18 cellular contexts compared by ENCODE assay signal in genomic region chr11:130817608-130817944, GRCh38.
DNase-seq lines count a peak whose midpoint lies in the region; ATAC-seq and TF ChIP-seq lines count a peak whose summit lies in the region.
"Had no signal": no experiment of that assay in that cellular context is flagged by ENCODE, and none has a peak within 500 bp of the region (broad histone marks: within the 10 kb centered on the region; RNA-seq: fewer than 3 reads in every experiment).

No MANE protein-coding gene starts in this region.

- H3K27ac Mint-ChIP-seq in activated CD8-positive, alpha-beta T cell treated with anti-CD3 and anti-CD28 coated beads for 36 hours = no peak overlapping the region
- H3K27ac Mint-ChIP-seq: activated CD4-positive, alpha-beta T cell treated with anti-CD3 and anti-CD28 coated beads for 36 hours; activated T-cell treated with anti-CD3 and anti-CD28 coated beads, Interleukin-2, amount 50 U/mL, for 72 hours; natural killer cell treated with Interleukin-12 subunit alpha and Interleukin-12 subunit beta and Interleukin-15 and Interleukin-18, amount 100 ng/mL, for 72 hours; T-helper 1 cell treated with Interleukin-12 subunit alpha and Interleukin-12 subunit beta and Interleukin-4 antibody, amounts not matched to agents 30 μg/mL and 1 μg/mL, for 36 hours had no signal

- peaks cover 1% of the 10 kb centered on the region for H3K27me3 Mint-ChIP-seq in activated CD8-positive, alpha-beta T cell treated with anti-CD3 and anti-CD28 coated beads for 36 hours

- no peaks in the 10 kb centered on the region for H3K9me2 ChIP-seq in neural cell (ENCODE audit: insufficient read depth, low read length)

- no peak overlapping the region for H3K4me3 ChIP-seq in neural cell (ENCODE audit: low read length)
- H3K4me3 ChIP-seq: left ventricle myocardium inferior, Peyer's patch had no signal

- peak overlapping the region; percentile 27 for H3K9ac ChIP-seq in neural cell (ENCODE audit: low read length)

- TF ChIP-seq CTCF in neural cell (IDR thresholded peaks at IDR 0.05; ENCODE audit: poor library complexity, severe bottlenecking) (no peak), GM13977 (IDR thresholded peaks at IDR 0.05; ENCODE audit: extremely low read depth, insufficient read depth, missing control alignments) (no peak)
- TF ChIP-seq CTCF in activated CD8-positive, alpha-beta T cell treated with anti-CD3 and anti-CD28 coated beads for 36 hours (IDR thresholded peaks at IDR 0.05) = no peak

- ATAC-seq in activated CD8-positive, alpha-beta T cell treated with anti-CD3 and anti-CD28 coated beads for 36 hours = no peak
- ATAC-seq in stimulated activated naive CD8-positive, alpha-beta T cell treated with anti-CD3 and anti-CD28 coated beads, Interleukin-15, Interleukin-2, amounts not matched to agents 100 U/mL and 50 U/mL, for 24 hours = no peak
- ATAC-seq: activated CD4-positive, alpha-beta T cell treated with anti-CD3 and anti-CD28 coated beads for 36 hours; activated T-cell treated with anti-CD3 and anti-CD28 coated beads, Interleukin-2, amount 50 U/mL, for 72 hours; HCT116; natural killer cell treated with Interleukin-12 subunit alpha and Interleukin-12 subunit beta and Interleukin-15 and Interleukin-18, amount 100 ng/mL, for 72 hours had no signal

- CTCF ChIA-PET in activated CD8-positive, alpha-beta T cell treated with anti-CD3 and anti-CD28 coated beads for 36 hours (lab: Charles Lee) = no interaction called here

- no peaks in the 10 kb centered on the region for H3K79me2 ChIP-seq in neural cell (replicated peaks; ENCODE audit: insufficient read depth, low read length)

- POLR2A ChIA-PET in activated CD8-positive, alpha-beta T cell treated with anti-CD3 and anti-CD28 coated beads for 36 hours (lab: Charles Lee) = no interaction called here

- H3K4me3 Mint-ChIP-seq in activated CD8-positive, alpha-beta T cell treated with anti-CD3 and anti-CD28 coated beads for 36 hours = no peak overlapping the region
- H3K4me3 Mint-ChIP-seq: activated CD4-positive, alpha-beta T cell treated with anti-CD3 and anti-CD28 coated beads for 36 hours; activated T-cell treated with anti-CD3 and anti-CD28 coated beads, Interleukin-2, amount 50 U/mL, for 72 hours; CD4-positive, alpha-beta memory T cell; natural killer cell treated with Interleukin-12 subunit alpha and Interleukin-12 subunit beta and Interleukin-15 and Interleukin-18, amount 100 ng/mL, for 72 hours; T-helper 1 cell treated with Interleukin-12 subunit alpha and Interleukin-12 subunit beta and Interleukin-4 antibody, amounts not matched to agents 30 μg/mL and 1 μg/mL, for 36 hours had no signal

- no peaks in the 10 kb centered on the region for H3K4me1 Mint-ChIP-seq in activated CD8-positive, alpha-beta T cell treated with anti-CD3 and anti-CD28 coated beads for 36 hours (ENCODE audit: low read depth)
- H3K4me1 Mint-ChIP-seq: activated CD4-positive, alpha-beta T cell treated with anti-CD3 and anti-CD28 coated beads for 36 hours; CD4-positive, alpha-beta memory T cell had no signal

- no peaks in the 10 kb centered on the region for H3K36me3 Mint-ChIP-seq in activated CD8-positive, alpha-beta T cell treated with anti-CD3 and anti-CD28 coated beads for 36 hours (ENCODE audit: low read depth)
- H3K36me3 Mint-ChIP-seq: CD4-positive, alpha-beta memory T cell; natural killer cell treated with Interleukin-12 subunit alpha and Interleukin-12 subunit beta and Interleukin-15 and Interleukin-18, amount 100 ng/mL, for 72 hours had no signal

- peak overlapping the region; percentile 73 for H3K27ac ChIP-seq in neural cell (ENCODE audit: low read length)
- H3K27ac ChIP-seq: left ventricle myocardium inferior, Peyer's patch had no signal

- no peak overlapping the region for H2AFZ ChIP-seq in neural cell (ENCODE audit: low read depth, low read length)

- H3K27me3 ChIP-seq in neural cell (ENCODE audit: insufficient read depth, low read depth, low read length) = no peaks in the 10 kb centered on the region
- H3K27me3 ChIP-seq: Peyer's patch had no signal

- in situ Hi-C loops in GM13977 (cut with MboI; ENCODE audit: low pct_unique_long_range_greater_than_20kb, low sequenced_read_pairs, unreplicated experiment) = no loop called here

- no peaks in the 10 kb centered on the region for H4K20me1 ChIP-seq in neural cell (ENCODE audit: insufficient read depth)

- H3F3A ChIP-seq in neural cell (ENCODE audit: insufficient read depth, low read length, poor library complexity, severe bottlenecking) = no peaks in the 10 kb centered on the region

- TF ChIP-seq EP300 in neural cell (conservative IDR thresholded peaks at IDR 0.05; ENCODE audit: poor library complexity, severe bottlenecking) = no peak

- DNase-seq in ELR (ENCODE audit: low read depth) (peak; percentile 37), NAMALWA (ENCODE audit: low spot score) (peak; percentile 5), dedifferentiated amniotic fluid mesenchymal stem cell (ENCODE audit: extremely low spot score) (peak; percentile 71), GM13977 (ENCODE audit: low spot score) (no peak), COR-L47 (lab: John Stamatoyannopoulos, UW) (no peak)
- DNase-seq in activated CD8-positive, alpha-beta T cell treated with anti-CD3 and anti-CD28 coated beads for 36 hours = no peak
- DNase-seq in stimulated activated naive CD8-positive, alpha-beta T cell treated with anti-CD3 and anti-CD28 coated beads, Interleukin-15, Interleukin-2, amounts not matched to agents 100 U/mL and 50 U/mL, for 24 hours = no peak
- DNase-seq: activated CD4-positive, alpha-beta T cell treated with anti-CD3 and anti-CD28 coated beads for 36 hours; activated T-cell treated with anti-CD3 and anti-CD28 coated beads, Interleukin-2, amount 50 U/mL, for 72 hours; amygdala; CD4-positive, alpha-beta memory T cell; left ventricle myocardium inferior; NCI-H1092; Peyer's patch had no signal

- intact Hi-C loops in activated CD8-positive, alpha-beta T cell treated with anti-CD3 and anti-CD28 coated beads for 36 hours (cut with micrococcal nuclease) = no loop called here

- H3K9me3 Mint-ChIP-seq in activated CD8-positive, alpha-beta T cell treated with anti-CD3 and anti-CD28 coated beads for 36 hours = no peaks in the 10 kb centered on the region
- H3K9me3 Mint-ChIP-seq: activated T-cell treated with anti-CD3 and anti-CD28 coated beads, Interleukin-2, amount 50 U/mL, for 72 hours; CD4-positive, alpha-beta memory T cell; natural killer cell treated with Interleukin-12 subunit alpha and Interleukin-12 subunit beta and Interleukin-15 and Interleukin-18, amount 100 ng/mL, for 72 hours; T-helper 1 cell treated with Interleukin-12 subunit alpha and Interleukin-12 subunit beta and Interleukin-4 antibody, amounts not matched to agents 30 μg/mL and 1 μg/mL, for 36 hours had no signal

- no peaks in the 10 kb centered on the region for H3K36me3 ChIP-seq in neural cell (ENCODE audit: insufficient read depth, low read length)
- H3K36me3 ChIP-seq: left ventricle myocardium inferior, Peyer's patch had no signal

- TF ChIP-seq RAD21 in neural cell (conservative IDR thresholded peaks at IDR 0.05) = no peak

- H3K4me2 ChIP-seq in neural cell (ENCODE audit: low read length) = no peak overlapping the region

- no peaks in the 10 kb centered on the region for H3K9me3 ChIP-seq in neural cell (ENCODE audit: low read length)
- H3K9me3 ChIP-seq: left ventricle myocardium inferior, Peyer's patch had no signal

TF ChIP-seq in neural cell, 6 proteins besides CTCF, POLR2A, EP300 and RAD21:
- no peak for TF ChIP-seq SMC3 (conservative IDR thresholded peaks at IDR 0.05; ENCODE audit: poor library complexity)
- no peak for TF ChIP-seq TAF1 (IDR thresholded peaks at IDR 0.05; ENCODE audit: low read depth)
- TF ChIP-seq EZH2 (IDR thresholded peaks at IDR 0.05; ENCODE audit: borderline replicate concordance, insufficient read depth, low read length, poor library complexity, severe bottlenecking) = no peak
- no peak for TF ChIP-seq MXI1 (conservative IDR thresholded peaks at IDR 0.05; ENCODE audit: poor library complexity, severe bottlenecking)
- TF ChIP-seq POLR2AphosphoS5 (IDR thresholded peaks at IDR 0.05) = no peak
- TF ChIP-seq REST (IDR thresholded peaks at IDR 0.05; ENCODE audit: borderline replicate concordance) = no peak

Comparison
In these comparisons a context has a peak if more than half of its experiments do, and no peak if none do; other contexts are left out.
1. DNase-seq: peak in ELR (single experiment), NAMALWA (single experiment) and dedifferentiated amniotic fluid mesenchymal stem cell (single experiment); none in activated CD8-positive, alpha-beta T cell treated with anti-CD3 and anti-CD28 coated beads for 36 hours (single experiment), GM13977 (single experiment), stimulated activated naive CD8-positive, alpha-beta T cell treated with anti-CD3 and anti-CD28 coated beads, Interleukin-15, Interleukin-2, amounts not matched to agents 100 U/mL and 50 U/mL, for 24 hours (single experiment) and COR-L47 (single experiment).